ENCODE assay signal across 23 cellular contexts in the genomic region with DNA sequence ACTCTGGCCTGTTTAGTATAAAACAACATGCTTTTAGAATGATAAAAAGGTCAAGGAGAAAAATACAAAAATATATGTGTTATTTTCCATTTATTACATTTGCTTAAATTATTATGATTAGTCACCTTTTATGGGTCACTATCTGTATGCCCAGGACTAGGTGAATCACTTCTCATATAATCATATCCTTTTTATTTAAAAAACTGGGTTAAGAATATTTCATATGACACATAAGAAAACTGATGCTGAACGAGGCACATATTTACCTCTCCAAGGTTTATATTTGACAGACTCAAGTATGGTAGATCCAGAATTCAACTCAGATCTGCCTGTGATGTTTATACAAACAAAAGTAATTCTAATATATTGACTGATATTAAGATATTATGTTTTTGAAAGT.
"Had no signal": no experiment of that assay in that cellular context is flagged by ENCODE, and none has a peak within 500 bp of the region (broad histone marks: within the 10 kb centered on the region; RNA-seq: fewer than 3 reads in every experiment).

No MANE protein-coding gene starts in this region.

- DNase-seq: colonic mucosa; cortex of kidney; dermis blood vessel endothelial cell; dorsolateral prefrontal cortex; effector CD4-positive, alpha-beta T cell; effector CD8-positive, alpha-beta T cell; effector memory CD4-positive, alpha-beta T cell; effector memory CD8-positive, alpha-beta T cell; endodermal cell; erythroblast; esophagus squamous epithelium; foreskin fibroblast; foreskin keratinocyte; foreskin melanocyte; gastrocnemius medialis; glutamatergic neuron; head of caudate nucleus; heart left ventricle; heart right ventricle had no signal

- H3K27me3 ChIP-seq: colonic mucosa, dorsolateral prefrontal cortex, esophagus muscularis mucosa, esophagus squamous epithelium, foreskin keratinocyte, gastrocnemius medialis, gastroesophageal sphincter, heart left ventricle, heart right ventricle had no signal

- ATAC-seq: effector memory CD8-positive, alpha-beta T cell; esophagus mucosa; foreskin keratinocyte; gastrocnemius medialis; gastroesophageal sphincter; heart left ventricle; heart right ventricle had no signal

- H3K4me3 ChIP-seq: colonic mucosa, coronary artery, dorsolateral prefrontal cortex, esophagus muscularis mucosa, esophagus squamous epithelium, gastrocnemius medialis, gastroesophageal sphincter, heart left ventricle, heart right ventricle had no signal

- H3K4me1 ChIP-seq: colonic mucosa, esophagus muscularis mucosa, esophagus squamous epithelium, foreskin keratinocyte, gastrocnemius medialis, gastroesophageal sphincter, heart left ventricle, heart right ventricle had no signal

- H3K27ac ChIP-seq: colonic mucosa, coronary artery, dorsolateral prefrontal cortex, esophagus muscularis mucosa, esophagus squamous epithelium, foreskin keratinocyte, gastrocnemius medialis, gastroesophageal sphincter, heart left ventricle, heart right ventricle had no signal

- H3K9me3 ChIP-seq: colonic mucosa, esophagus muscularis mucosa, esophagus squamous epithelium, gastrocnemius medialis, gastroesophageal sphincter, heart left ventricle had no signal

- H3K36me3 ChIP-seq: colonic mucosa, esophagus muscularis mucosa, esophagus squamous epithelium, gastrocnemius medialis, gastroesophageal sphincter, heart left ventricle, heart right ventricle had no signal
